Comparison of ENCODE assay signal across 1 cellular context in the genomic region with DNA sequence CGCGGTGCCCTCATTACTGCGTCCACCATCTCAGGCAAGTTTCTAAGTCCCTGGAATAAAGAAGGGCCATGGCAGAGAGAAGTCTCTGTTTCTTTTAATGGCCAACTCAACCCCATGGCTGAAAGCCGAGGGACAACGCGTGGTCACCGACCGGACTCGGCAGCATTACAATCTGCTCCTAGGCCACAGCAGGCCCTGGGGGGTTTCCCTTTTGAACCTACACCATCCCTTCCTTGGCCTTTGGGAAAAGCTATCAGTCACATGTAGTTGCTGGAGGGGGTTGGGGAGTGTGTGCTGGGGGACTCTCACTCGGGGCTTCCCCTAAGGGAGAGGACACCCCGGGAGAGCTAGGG.
TF ChIP-seq lines count a peak whose summit lies in the region.

No MANE protein-coding gene starts in this region.

TF ChIP-seq in A549, 52 proteins besides CTCF, POLR2A, EP300 and RAD21 (continued from another document):
- TF ChIP-seq EHMT2 (IDR thresholded peaks at IDR 0.05; ENCODE audit: low read depth), result no peak
- TF ChIP-seq, protein P1, sequence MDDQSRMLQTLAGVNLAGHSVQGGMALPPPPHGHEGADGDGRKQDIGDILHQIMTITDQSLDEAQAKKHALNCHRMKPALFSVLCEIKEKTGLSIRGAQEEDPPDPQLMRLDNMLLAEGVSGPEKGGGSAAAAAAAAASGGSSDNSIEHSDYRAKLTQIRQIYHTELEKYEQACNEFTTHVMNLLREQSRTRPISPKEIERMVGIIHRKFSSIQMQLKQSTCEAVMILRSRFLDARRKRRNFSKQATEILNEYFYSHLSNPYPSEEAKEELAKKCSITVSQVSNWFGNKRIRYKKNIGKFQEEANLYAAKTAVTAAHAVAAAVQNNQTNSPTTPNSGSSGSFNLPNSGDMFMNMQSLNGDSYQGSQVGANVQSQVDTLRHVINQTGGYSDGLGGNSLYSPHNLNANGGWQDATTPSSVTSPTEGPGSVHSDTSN (IDR thresholded peaks at IDR 0.05), result no peak
- TF ChIP-seq ZFP36 (IDR thresholded peaks at IDR 0.05; ENCODE audit: borderline replicate concordance, partially characterized antibody), result no peak
- no peak for TF ChIP-seq MAZ (IDR thresholded peaks at IDR 0.05; ENCODE audit: borderline replicate concordance, low read depth, low read length)
- TF ChIP-seq, protein P2, sequence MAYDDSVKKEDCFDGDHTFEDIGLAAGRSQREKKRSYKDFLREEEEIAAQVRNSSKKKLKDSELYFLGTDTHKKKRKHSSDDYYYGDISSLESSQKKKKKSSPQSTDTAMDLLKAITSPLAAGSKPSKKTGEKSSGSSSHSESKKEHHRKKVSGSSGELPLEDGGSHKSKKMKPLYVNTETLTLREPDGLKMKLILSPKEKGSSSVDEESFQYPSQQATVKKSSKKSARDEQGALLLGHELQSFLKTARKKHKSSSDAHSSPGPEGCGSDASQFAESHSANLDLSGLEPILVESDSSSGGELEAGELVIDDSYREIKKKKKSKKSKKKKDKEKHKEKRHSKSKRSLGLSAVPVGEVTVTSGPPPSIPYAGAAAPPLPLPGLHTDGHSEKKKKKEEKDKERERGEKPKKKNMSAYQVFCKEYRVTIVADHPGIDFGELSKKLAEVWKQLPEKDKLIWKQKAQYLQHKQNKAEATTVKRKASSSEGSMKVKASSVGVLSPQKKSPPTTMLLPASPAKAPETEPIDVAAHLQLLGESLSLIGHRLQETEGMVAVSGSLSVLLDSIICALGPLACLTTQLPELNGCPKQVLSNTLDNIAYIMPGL (CRISPR knock-in tag; IDR thresholded peaks at IDR 0.05; ENCODE audit: borderline replicate concordance), result no peak
- no peak for TF ChIP-seq RFX5 (IDR thresholded peaks at IDR 0.05)
- TF ChIP-seq TFCP2L1 (CRISPR knock-in tag; IDR thresholded peaks at IDR 0.05), result no peak
- no peak for TF ChIP-seq ZSCAN20 (CRISPR knock-in tag; IDR thresholded peaks at IDR 0.05)
- TF ChIP-seq RCOR1 (IDR thresholded peaks at IDR 0.05; ENCODE audit: low read depth, low read length), result no peak
